ENCODE assay signal across 8 cellular contexts in the genomic region with DNA sequence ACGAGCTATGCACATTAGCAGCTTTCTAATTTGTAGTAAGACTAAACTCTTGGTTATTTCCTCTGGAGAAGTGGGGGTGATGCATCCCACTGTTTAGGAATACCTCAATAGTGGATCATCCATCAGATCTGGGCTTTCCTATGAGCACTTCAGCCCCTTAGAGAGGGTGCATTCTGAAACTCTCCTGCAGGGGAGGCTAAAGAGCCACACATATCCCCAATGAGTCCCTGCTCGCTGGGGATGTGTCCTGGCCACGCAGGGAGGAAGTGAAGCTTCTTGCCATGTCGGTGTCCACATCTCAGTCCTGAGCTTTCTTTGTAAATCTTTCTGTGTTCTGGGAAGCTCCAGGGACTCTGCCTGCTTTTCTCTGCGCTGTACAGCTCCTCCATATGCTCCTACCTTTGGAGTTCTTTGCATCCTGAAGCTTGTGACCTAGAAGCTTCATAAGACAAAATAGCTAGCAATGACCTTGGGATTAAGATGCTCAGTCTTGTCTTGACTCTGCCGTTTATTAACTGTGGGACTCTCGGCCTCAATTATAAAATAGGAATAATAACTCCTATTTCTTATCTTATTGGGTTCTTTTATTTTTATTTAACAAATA. TPM values are rescaled to one million over a fixed set of nuclear protein-coding genes. Genes with fewer than 3 reads are reported as not detected.
DNase-seq lines count a peak whose midpoint lies in the region; ATAC-seq, FAIRE-seq and TF ChIP-seq lines count a peak whose summit lies in the region.

No MANE protein-coding gene starts in this region.

- POLR2A ChIA-PET in H1 (lab: Charles Lee; ENCODE audit: partially characterized antibody): interaction anchor here (1.7 to 2.4 kb wide), 3 partner anchors 359 to 389 kb away, joined by 4 to 19 read pairs (median 5); no protein-coding TSS in a partner anchor

- H3K79me1 ChIP-seq in H1 (ENCODE audit: low read depth, low read length): no peaks in the 10 kb centered on the region

- ATAC-seq in GM18499 (IDR thresholded peaks at IDR 0.05; ENCODE audit: insufficient read depth, unreplicated experiment) (peak; percentile 62), HG02973 (IDR thresholded peaks at IDR 0.05; ENCODE audit: unreplicated experiment) (peak; percentile 82)
- peak; percentile 65 for ATAC-seq in stimulated activated memory B cell treated with anti-CD40 and anti-IgM and Interleukin-4, amounts not matched to agents 10 μg/mL and 1 μg/mL and 100 μg/mL, for 72 hours

- 0 out of 2 replicates have a peak overlapping the region, but pooled peaks have one; percentile 18 for H2AK5ac ChIP-seq in H1 (ENCODE audit: low read depth, low read length)

- H2BK5ac ChIP-seq in H1 (ENCODE audit: low read depth, low read length): 0 out of 2 replicates have a peak overlapping the region, but pooled peaks have one; percentile 55

- H2BK20ac ChIP-seq in H1 (ENCODE audit: low read length): peak overlapping the region; percentile 95; the same call in 1 of the 2 replicates

- H3K36me3 ChIP-seq in H1 (ENCODE audit: control insufficient read depth in 2 of 4, insufficient read depth in 4 of 4, low read length in 3 of 4): no peaks in the 10 kb centered on the region

- no peak for TF ChIP-seq EP300 in H1 (IDR thresholded peaks at IDR 0.05; ENCODE audit: borderline replicate concordance in 1 of 2, low read depth in 2 of 2, low read length in 2 of 2)

- TF ChIP-seq POLR2A in H1 (IDR thresholded peaks at IDR 0.05; ENCODE audit: control extremely low read depth in 1 of 2, low read depth in 2 of 2, low read length in 2 of 2): no peak

- TF ChIP-seq CTCF in AG10803 (conservative IDR thresholded peaks at IDR 0.05; ENCODE audit: low read length) (peak; percentile 100), H1 (IDR thresholded peaks at IDR 0.05; ENCODE audit: control extremely low read depth in 1 of 3, insufficient read depth in 1 of 3, low read depth in 1 of 3, low read length in 3 of 3) (peak; percentile 76 to 97 (median 95)), mesothelial cell of epicardium (IDR thresholded peaks at IDR 0.05; ENCODE audit: unreplicated experiment) (peak; percentile 82)

- no peak overlapping the region for H3K56ac ChIP-seq in H1 (replicated peaks; ENCODE audit: insufficient read length, low read depth, low read length)

- H4K20me1 ChIP-seq in H1 (replicated peaks in 1 of 2; ENCODE audit: control insufficient read depth in 1 of 2, insufficient read depth in 2 of 2, low read length in 2 of 2): no peaks in the 10 kb centered on the region

- H3K4me1 ChIP-seq in H1 (replicated peaks in 1 of 4; ENCODE audit: control insufficient read depth in 3 of 4, insufficient read depth in 4 of 4, low read length in 3 of 4): peaks cover 0 to 4% (median 2%) of the 10 kb centered on the region in 4 experiments; a peak in 4 of 7 replicates

- no peak overlapping the region for H3K27ac Mint-ChIP-seq in mesothelial cell of epicardium
- no peak overlapping the region for H3K27ac Mint-ChIP-seq in stimulated activated memory B cell treated with anti-CD40 and anti-IgM and Interleukin-4, amounts not matched to agents 10 μg/mL and 1 μg/mL and 100 μg/mL, for 72 hours

- H3K4me3 Mint-ChIP-seq in mesothelial cell of epicardium: no peak overlapping the region
- no peak overlapping the region for H3K4me3 Mint-ChIP-seq in stimulated activated memory B cell treated with anti-CD40 and anti-IgM and Interleukin-4, amounts not matched to agents 10 μg/mL and 1 μg/mL and 100 μg/mL, for 72 hours

- CTCF ChIA-PET in H1 (lab: Charles Lee; ENCODE audit: partially characterized antibody): interaction anchor here (0.6 to 24.1 kb wide), 121 partner anchors 12 to 1595 kb away, joined by 3 to 947 read pairs (median 7); a partner anchor contains a TSS

- no peak overlapping the region for H3K14ac ChIP-seq in H1 (ENCODE audit: insufficient read length)

- H2AFZ ChIP-seq in H1 (ENCODE audit: low read length): no peak overlapping the region

- H3K27me3 ChIP-seq in H1 (replicated peaks in 1 of 4; ENCODE audit: control insufficient read depth in 3 of 4, extremely low read depth in 1 of 4, insufficient read depth in 3 of 4, low read length in 3 of 4): no peaks in the 10 kb centered on the region; a peak in 1 of 7 replicates

- no peak overlapping the region for H2BK120ac ChIP-seq in H1 (replicated peaks; ENCODE audit: low read depth, low read length)

- no peak overlapping the region for H2BK15ac ChIP-seq in H1 (ENCODE audit: low read length)

- 37% methylated on average over 7 of the region's 7 CpGs; no CpG with 5 or more reads in 1 of the 2 experiments for WGBS in H1 (ENCODE audit: extremely low coverage in 1 of 2, insufficient coverage in 1 of 2, insufficient read length in 1 of 2, insufficient replicate concordance in 2 of 2, low coverage in 1 of 2, low lambda C conversion rate in 2 of 2, missing lambda C conversion rate in 1 of 2), 2 experiments

- H3K36me3 Mint-ChIP-seq in mesothelial cell of epicardium: no peaks in the 10 kb centered on the region
- no peaks in the 10 kb centered on the region for H3K36me3 Mint-ChIP-seq in stimulated activated memory B cell treated with anti-CD40 and anti-IgM and Interleukin-4, amounts not matched to agents 10 μg/mL and 1 μg/mL and 100 μg/mL, for 72 hours

- H3K4ac ChIP-seq in H1 (replicated peaks; ENCODE audit: insufficient read length, low read depth, low read length): no peak overlapping the region

- H3K23me2 ChIP-seq in H1 (ENCODE audit: low read depth, low read length): no peaks in the 10 kb centered on the region

- peak; percentile 93 for FAIRE-seq in H1 (lab: Jason Lieb, UNC)

- H3K27ac ChIP-seq in H1 (ENCODE audit: low read depth, low read length): no peak overlapping the region

- H4K8ac ChIP-seq in H1 (ENCODE audit: extremely low read depth, insufficient read depth, low read length): no peak overlapping the region

- no peak overlapping the region for H3K4me2 ChIP-seq in H1 (ENCODE audit: insufficient read depth in 1 of 2, low read depth in 2 of 2, low read length in 2 of 2)

- peaks cover 25% of the 10 kb centered on the region for H3K27me3 Mint-ChIP-seq in mesothelial cell of epicardium (ENCODE audit: low read depth)
- peaks cover 32% of the 10 kb centered on the region for H3K27me3 Mint-ChIP-seq in stimulated activated memory B cell treated with anti-CD40 and anti-IgM and Interleukin-4, amounts not matched to agents 10 μg/mL and 1 μg/mL and 100 μg/mL, for 72 hours

- no peak overlapping the region for H3K9ac ChIP-seq in H1 (replicated peaks in 1 of 4; ENCODE audit: extremely low read depth in 1 of 4, low read depth in 3 of 4, low read length in 3 of 4)

- DNase-seq in AG10803 (ENCODE audit: low read depth): peak; percentile 80
- DNase-seq in NCI-H510A (lab: John Stamatoyannopoulos, UW): peak; percentile 16
- peak; percentile 25 to 32 for DNase-seq in activated CD4-positive, alpha-beta T cell treated with anti-CD3 and anti-CD28 coated beads, Interleukin-2, amount 50 U/mL, for 24 hours (ENCODE audit: low read depth in 1 of 2, low spot score in 1 of 2)
- peak; percentile 72 to 94 for DNase-seq in H1 (ENCODE audit: low read depth in 1 of 2, low spot score in 2 of 2)
- peak in 1 of 2 experiments; percentile 80 for DNase-seq in mesothelial cell of epicardium (ENCODE audit: low spot score in 2 of 2, unreplicated experiment in 2 of 2)

- H3K4me3 ChIP-seq in AG10803 (ENCODE audit: low read length): no peak overlapping the region; the same call in 1 of the 2 replicates
- no peak overlapping the region for H3K4me3 ChIP-seq in H1 (ENCODE audit: extremely low read depth in 1 of 4, insufficient read depth in 2 of 4, low read depth in 3 of 4, low read length in 4 of 4)

- no peaks in the 10 kb centered on the region for H3K79me2 ChIP-seq in H1 (ENCODE audit: control insufficient read depth in 1 of 2, insufficient read depth in 2 of 2, low read length in 2 of 2)

- no peak overlapping the region for H4K91ac ChIP-seq in H1 (replicated peaks; ENCODE audit: insufficient read length, low read length)

- H3K9me3 ChIP-seq in H1 (ENCODE audit: insufficient read depth in 2 of 2, low read depth in 1 of 2, low read length in 1 of 2): no peaks in the 10 kb centered on the region

- TF ChIP-seq RAD21 in H1 (IDR thresholded peaks at IDR 0.05 in 1 of 2, conservative IDR thresholded peaks at IDR 0.05 in 1 of 2; ENCODE audit: low read depth in 2 of 2, low read length in 2 of 2): peak; percentile 99 to 100

- H3K9me3 Mint-ChIP-seq in mesothelial cell of epicardium: no peaks in the 10 kb centered on the region
- no peaks in the 10 kb centered on the region for H3K9me3 Mint-ChIP-seq in stimulated activated memory B cell treated with anti-CD40 and anti-IgM and Interleukin-4, amounts not matched to agents 10 μg/mL and 1 μg/mL and 100 μg/mL, for 72 hours

- H3K18ac ChIP-seq in H1 (ENCODE audit: extremely low read depth, low read length): peak overlapping the region; percentile 66; the same call in 1 of the 2 replicates

- H4K5ac ChIP-seq in H1 (ENCODE audit: insufficient read length, low read depth, low read length): no peak overlapping the region

- peak overlapping the region; percentile 56; the same call in 1 of the 2 replicates for H2BK12ac ChIP-seq in H1 (ENCODE audit: low read depth, low read length)

- peaks cover 6% of the 10 kb centered on the region for H3K4me1 Mint-ChIP-seq in mesothelial cell of epicardium
- peaks cover 6% of the 10 kb centered on the region for H3K4me1 Mint-ChIP-seq in stimulated activated memory B cell treated with anti-CD40 and anti-IgM and Interleukin-4, amounts not matched to agents 10 μg/mL and 1 μg/mL and 100 μg/mL, for 72 hours

- H3K23ac ChIP-seq in H1 (ENCODE audit: insufficient read length): no peak overlapping the region

RNA-seq across cellular contexts. Expression of a gene that starts 28.3 kb away (rescaled TPM):
- total RNA-seq in H1 (2021; fragmentation: NEBNext Ultra II Directional; extraction: Animal tissue kit (Norgen Biotek cat#: 25700)): 2.7 and 3.2 TPM in 2 replicates
- 3.5 and 5.8 TPM in 2 replicates for polyA plus RNA-seq in H1 (2011; rRNA removed)
- 4.7 TPM for polyA plus RNA-seq in H1 (2011; cell fraction: cytosol; rRNA removed)
- 4.2 TPM for polyA plus RNA-seq in H1 (2011; cell fraction: nucleus; rRNA removed)
- 1.6 to 2.8 TPM (median 1.8 TPM) in 4 replicates for polyA plus RNA-seq in H1 (2012, experiment 1 of 2)
- 1.0 TPM for polyA plus RNA-seq in H1 (2012, experiment 2 of 2)
- 3.5 TPM for polyA plus RNA-seq in H1 (2013, experiment 1 of 2)
- polyA plus RNA-seq in H1 (2013, experiment 2 of 2): 3.8 TPM
- 8.3 and 8.4 TPM in 2 replicates for polyA minus RNA-seq in H1 (2011; rRNA and poly(A)+ RNA removed)
- 3.3 TPM for polyA minus RNA-seq in H1 (2011; cell fraction: cytosol; rRNA and poly(A)+ RNA removed)
- polyA minus RNA-seq in H1 (2011; cell fraction: nucleus; rRNA and poly(A)+ RNA removed): 5.1 TPM
- total RNA-seq in mesothelial cell of epicardium: 1.4 to 2.4 TPM (median 1.5 TPM) in 3 replicates

RNA-seq across cellular contexts. Expression of a gene that starts 48.4 kb away (rescaled TPM):
- not detected in 2 replicates for total RNA-seq in H1 (2021; fragmentation: NEBNext Ultra II Directional; extraction: Animal tissue kit (Norgen Biotek cat#: 25700))
- not detected in 2 replicates for polyA plus RNA-seq in H1 (2011; rRNA removed)
- not detected for polyA plus RNA-seq in H1 (2011; cell fraction: cytosol; rRNA removed)
- polyA plus RNA-seq in H1 (2011; cell fraction: nucleus; rRNA removed): not detected
- polyA plus RNA-seq in H1 (2012, experiment 1 of 2): not detected in 4 replicates
- polyA plus RNA-seq in H1 (2012, experiment 2 of 2): not detected
- polyA plus RNA-seq in H1 (2013, experiment 1 of 2): 0.02 TPM
- not detected for polyA plus RNA-seq in H1 (2013, experiment 2 of 2)
- not detected in 2 replicates for polyA minus RNA-seq in H1 (2011; rRNA and poly(A)+ RNA removed)
- not detected for polyA minus RNA-seq in H1 (2011; cell fraction: cytosol; rRNA and poly(A)+ RNA removed)
- not detected for polyA minus RNA-seq in H1 (2011; cell fraction: nucleus; rRNA and poly(A)+ RNA removed)
- total RNA-seq in mesothelial cell of epicardium: 0.75 to 1.1 TPM (median 0.83 TPM) in 3 replicates
